ENCODE assay signal across 1 cellular context in the genomic region with DNA sequence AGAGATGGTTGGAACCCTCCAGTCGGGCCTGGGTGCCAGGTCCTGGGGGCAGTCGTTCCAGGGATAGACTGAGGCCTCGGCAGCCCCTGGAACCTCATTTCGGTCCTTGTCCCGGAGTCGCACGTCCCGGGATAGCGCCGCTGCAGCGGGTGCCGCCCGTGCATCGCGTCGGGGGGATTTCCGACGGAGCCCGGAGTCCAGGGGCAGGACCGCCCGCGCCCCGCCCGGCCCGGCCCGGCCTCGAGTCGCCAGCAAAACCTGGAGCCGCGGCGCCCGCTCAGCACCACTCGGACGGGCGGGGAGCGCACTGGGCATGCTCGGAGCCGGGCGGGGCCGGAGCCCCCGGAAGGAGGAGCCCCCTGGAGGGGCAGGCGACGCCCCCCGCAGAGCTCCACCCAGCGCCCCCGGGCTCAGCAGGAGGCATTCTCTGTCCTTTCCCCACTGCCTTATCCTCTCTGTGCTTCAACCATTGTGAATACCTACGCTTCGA.
TF ChIP-seq lines count a peak whose summit lies in the region.

No MANE protein-coding gene starts in this region.

TF ChIP-seq in H1, 55 proteins besides CTCF, POLR2A, EP300 and RAD21:
- TF ChIP-seq RBBP5 (IDR thresholded peaks at IDR 0.05; ENCODE audit: borderline replicate concordance, low read depth, low read length) (peak; percentile 32; the same call in 1 of the 2 replicates), SUZ12 (IDR thresholded peaks at IDR 0.05; ENCODE audit: low read length) (peak; percentile 22), JUN (IDR thresholded peaks at IDR 0.05; ENCODE audit: low read depth, low read length) (no peak), CREB1 (IDR thresholded peaks at IDR 0.05) (peak; percentile 9; the same call in 1 of the 2 replicates), PHF8 (conservative IDR thresholded peaks at IDR 0.05; ENCODE audit: low read depth, low read length) (0 out of 2 replicates have a peak, but pooled peaks have one; percentile 37), E2F6 (IDR thresholded peaks at IDR 0.05) (no peak; the same call in 1 of the 2 replicates), SP1 (IDR thresholded peaks at IDR 0.05; ENCODE audit: low read depth, low read length) (peak; percentile 49; the same call in 1 of the 2 replicates), BCL11A (IDR thresholded peaks at IDR 0.05; ENCODE audit: low read depth in 2 of 2, low read length in 2 of 2) (no peak), SIX5 (IDR thresholded peaks at IDR 0.05; ENCODE audit: low read depth, low read length) (no peak), CHD1 (IDR thresholded peaks at IDR 0.05; ENCODE audit: low read depth, low read length) (no peak), KDM4A (IDR thresholded peaks at IDR 0.05; ENCODE audit: low read depth, low read length, severe bottlenecking) (peak; percentile 69), EZH2 (IDR thresholded peaks at IDR 0.05; ENCODE audit: low read depth, low read length, severe bottlenecking) (peak; percentile 45), TAF7 (optimal IDR thresholded peaks at IDR 0.05; ENCODE audit: borderline replicate concordance, low read depth, low read length) (no peak), ASH2L (IDR thresholded peaks at IDR 0.05; ENCODE audit: low read length) (peak; percentile 6), RNF2 (IDR thresholded peaks at IDR 0.05; ENCODE audit: borderline replicate concordance, low read depth, low read length, missing control alignments, poor library complexity, severe bottlenecking) (peak; percentile 31), HDAC6 (IDR thresholded peaks at IDR 0.05; ENCODE audit: low read depth, low read length) (no peak)
- TF ChIP-seq, protein P1, sequence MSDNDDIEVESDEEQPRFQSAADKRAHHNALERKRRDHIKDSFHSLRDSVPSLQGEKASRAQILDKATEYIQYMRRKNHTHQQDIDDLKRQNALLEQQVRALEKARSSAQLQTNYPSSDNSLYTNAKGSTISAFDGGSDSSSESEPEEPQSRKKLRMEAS (IDR thresholded peaks at IDR 0.05): 0 out of 2 replicates have a peak, but pooled peaks have one; percentile 14
